In genomic region chr13:114013952-114014629, GRCh38 we compare ENCODE assay signal across 1 cellular context.
TF ChIP-seq lines count a peak whose summit lies in the region.

No MANE protein-coding gene starts in this region.

TF ChIP-seq in IMR-90, 13 proteins besides CTCF, POLR2A, EP300 and RAD21 (continued from another document):
- TF ChIP-seq ELK1 (IDR thresholded peaks at IDR 0.05; ENCODE audit: borderline replicate concordance, low read depth, low read length), result no peak
- no peak for TF ChIP-seq USF2 (IDR thresholded peaks at IDR 0.05; ENCODE audit: low read depth, low read length)
- no peak for TF ChIP-seq NFE2L2 (IDR thresholded peaks at IDR 0.05; ENCODE audit: low read depth, low read length)
